Comparison of ENCODE assay signal across 1 cellular context in genomic region chr17:76726231-76726765, GRCh38.
TF ChIP-seq lines count a peak whose summit lies in the region.

Gene JMJD6 (minus strand): TSS chr17:76726606. CDS start chr17:76726475, 131 bp downstream.

TF ChIP-seq in HepG2, 621 proteins besides CTCF, POLR2A, EP300 and RAD21 (continued from another document and continues in another):
- TF ChIP-seq TERF1 (CRISPR knock-in tag; IDR thresholded peaks at IDR 0.05) (no peak), HDAC1 (CRISPR knock-in tag; IDR thresholded peaks at IDR 0.05) (peak; percentile 51), MTERF4 (CRISPR knock-in tag; IDR thresholded peaks at IDR 0.05) (no peak), UBTF (CRISPR knock-in tag; IDR thresholded peaks at IDR 0.05) (peak; percentile 94), GFI1 (CRISPR knock-in tag; IDR thresholded peaks at IDR 0.05; ENCODE audit: borderline replicate concordance) (peak; percentile 38; the same call in 1 of the 2 replicates), TRAFD1 (CRISPR knock-in tag; IDR thresholded peaks at IDR 0.05; ENCODE audit: borderline replicate concordance) (0 out of 2 replicates have a peak, but pooled peaks have one; percentile 22), ZBTB37 (CRISPR knock-in tag; IDR thresholded peaks at IDR 0.05) (no peak), ZBED4 (CRISPR knock-in tag; IDR thresholded peaks at IDR 0.05; ENCODE audit: borderline replicate concordance) (peak; percentile 51; the same call in 1 of the 2 replicates), SATB2 (CRISPR knock-in tag; IDR thresholded peaks at IDR 0.05) (0 out of 2 replicates have a peak, but pooled peaks have one; percentile 19), NKX3-1 (CRISPR knock-in tag; IDR thresholded peaks at IDR 0.05) (0 out of 2 replicates have a peak, but pooled peaks have one; percentile 51), NFKBIZ (CRISPR knock-in tag; IDR thresholded peaks at IDR 0.05) (0 out of 2 replicates have a peak, but pooled peaks have one; percentile 21), ZNF292 (CRISPR knock-in tag; IDR thresholded peaks at IDR 0.05; ENCODE audit: borderline replicate concordance, low read depth) (no peak; the same call in 1 of the 2 replicates), PRDM15 (CRISPR knock-in tag; IDR thresholded peaks at IDR 0.05) (0 out of 2 replicates have a peak, but pooled peaks have one; percentile 44), KLF11 (CRISPR knock-in tag; IDR thresholded peaks at IDR 0.05) (no peak; the same call in 1 of the 2 replicates), ZNF382 (CRISPR knock-in tag; IDR thresholded peaks at IDR 0.05; ENCODE audit: borderline replicate concordance) (no peak), ZXDC (CRISPR knock-in tag; IDR thresholded peaks at IDR 0.05) (peak; percentile 63; the same call in 1 of the 2 replicates), MIXL1 (CRISPR knock-in tag; IDR thresholded peaks at IDR 0.05) (no peak), ZNF121 (CRISPR knock-in tag; IDR thresholded peaks at IDR 0.05) (no peak), DR1 (CRISPR knock-in tag; IDR thresholded peaks at IDR 0.05) (peak; percentile 21; the same call in 1 of the 2 replicates), ZNF280B (CRISPR knock-in tag; IDR thresholded peaks at IDR 0.05; ENCODE audit: borderline replicate concordance) (peak; percentile 59), HMG20A (CRISPR knock-in tag; IDR thresholded peaks at IDR 0.05; ENCODE audit: borderline replicate concordance) (0 out of 2 replicates have a peak, but pooled peaks have one; percentile 16), AKNA (CRISPR knock-in tag; IDR thresholded peaks at IDR 0.05; ENCODE audit: borderline replicate concordance) (no peak), SALL2 (CRISPR knock-in tag; IDR thresholded peaks at IDR 0.05) (peak; percentile 5; the same call in 1 of the 2 replicates)
